Comparison of ENCODE assay signal across 9 cellular contexts in the genomic region with DNA sequence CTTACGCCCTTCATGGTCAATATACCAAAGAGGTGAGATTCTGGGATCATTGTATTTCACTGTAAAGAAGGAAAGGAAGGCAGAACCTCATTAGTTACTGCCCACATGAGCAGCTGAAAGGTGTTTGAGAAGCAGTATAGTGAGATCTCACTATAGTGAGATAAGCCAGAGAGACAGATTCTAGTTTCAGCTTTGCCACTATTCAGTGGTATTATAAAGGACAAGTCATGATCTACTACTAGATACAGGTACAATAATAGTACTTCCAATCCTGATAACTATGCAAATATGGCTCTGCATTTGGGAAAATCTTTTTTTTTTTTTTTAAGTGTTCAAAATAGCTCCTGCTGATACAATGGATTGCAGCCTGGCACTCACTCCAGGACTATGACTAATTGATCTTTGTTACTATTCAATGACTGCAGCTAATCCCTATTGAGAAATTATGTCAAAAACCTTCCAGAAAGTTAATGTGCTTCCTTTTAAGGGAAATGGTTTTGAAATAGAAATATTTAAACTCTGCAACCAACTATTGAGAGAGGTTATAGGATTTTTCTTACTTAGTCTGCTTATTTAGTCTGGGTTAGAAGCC. TPM values are rescaled to one million over a fixed set of nuclear protein-coding genes. Genes with fewer than 3 reads are reported as not detected.
DNase-seq lines count a peak whose midpoint lies in the region; ATAC-seq and TF ChIP-seq lines count a peak whose summit lies in the region.
"Had no signal": no experiment of that assay in that cellular context is flagged by ENCODE, and none has a peak within 500 bp of the region (broad histone marks: within the 10 kb centered on the region; RNA-seq: fewer than 3 reads in every experiment).

No MANE protein-coding gene starts in this region.

- peaks cover 0 to 6% (median 0%) of the 10 kb centered on the region in 4 donors for H3K4me1 ChIP-seq in Peyer's patch

- ATAC-seq in GM21447 (IDR thresholded peaks at IDR 0.05; ENCODE audit: unreplicated experiment) (peak; percentile 47), HG03565 (IDR thresholded peaks at IDR 0.05; ENCODE audit: unreplicated experiment) (peak; percentile 31)

- no peak overlapping the region for H3K4me3 ChIP-seq in AG09309 (ENCODE audit: control insufficient read depth, low read depth, low read length)
- H3K4me3 ChIP-seq in fibroblast of villous mesenchyme (ENCODE audit: low read depth, low read length) = no peak overlapping the region
- H3K4me3 ChIP-seq in Peyer's patch = no peak overlapping the region

- H3K36me3 ChIP-seq in Peyer's patch = peaks cover 0 to 25% (median 0%) of the 10 kb centered on the region in 3 donors

- no peak for TF ChIP-seq POLR2A in Peyer's patch (IDR thresholded peaks at IDR 0.05)

- TF ChIP-seq CTCF in AG09309 (IDR thresholded peaks at IDR 0.05; ENCODE audit: control insufficient read depth, insufficient read depth, low read depth, low read length, missing control alignments) = no peak
- TF ChIP-seq CTCF in fibroblast of villous mesenchyme (IDR thresholded peaks at IDR 0.05; ENCODE audit: insufficient read depth, low read depth, low read length) = no peak
- TF ChIP-seq CTCF in Peyer's patch (IDR thresholded peaks at IDR 0.05) = no peak

- H3K27me3 ChIP-seq in Peyer's patch = no peaks in the 10 kb centered on the region

- DNase-seq in AG09309 (ENCODE audit: low read depth) = peak; percentile 46
- peak; percentile 42 for DNase-seq in fibroblast of villous mesenchyme (ENCODE audit: low read depth)
- no peak for DNase-seq in SKM-1 (lab: John Stamatoyannopoulos, UW; ENCODE audit: unreplicated experiment)
- DNase-seq in COR-L47 (lab: John Stamatoyannopoulos, UW) = no peak
- DNase-seq in superior temporal gyrus (ENCODE audit: extremely low spot score) = no peak
- DNase-seq in Peyer's patch = no peak

- no peaks in the 10 kb centered on the region for H3K9me3 ChIP-seq in Peyer's patch

- H3K27ac ChIP-seq in Peyer's patch = peak overlapping the region in 2 of 4 donors; percentile 27 to 44
- H3K27ac ChIP-seq: epithelial cell of prostate had no signal

RNA-seq across cellular contexts. Expression of gene DLAT, which starts 8.3 kb away (rescaled TPM):
- total RNA-seq in fibroblast of villous mesenchyme (49.6 and 56.6 TPM in 2 replicates), Peyer's patch (10 to 100 TPM; 23.2 to 28.6 (median 27.0) TPM)

RNA-seq across cellular contexts. Expression of gene PIH1D2, which starts 57.0 kb away (rescaled TPM):
- total RNA-seq in fibroblast of villous mesenchyme (1.3 and 2.6 TPM in 2 replicates), Peyer's patch (10 to 100 TPM in 1 of 4 donors, 1 to 10 TPM in 1, not detected in 2; 2.8 to 11.6 TPM)

RNA-seq across cellular contexts. Expression of gene NKAPD1, which starts 57.2 kb away (rescaled TPM):
- 20.6 and 30.7 TPM in 2 replicates for total RNA-seq in fibroblast of villous mesenchyme
- 10 to 100 TPM; 10.1 to 28.1 (median 11.8) TPM for total RNA-seq in Peyer's patch

Comparison
In these comparisons a context has a peak if more than half of its experiments do, and no peak if none do; other contexts are left out.
1. DNase-seq: peak in AG09309 (single experiment) and fibroblast of villous mesenchyme (single experiment); none in SKM-1 (single experiment), COR-L47 (single experiment), superior temporal gyrus (single experiment) and Peyer's patch (0 of 3).